ENCODE assay signal across 13 cellular contexts in genomic region chr7:22121702-22122474, GRCh38.
DNase-seq lines count a peak whose midpoint lies in the region; ATAC-seq and TF ChIP-seq lines count a peak whose summit lies in the region.
"Had no signal": no experiment of that assay in that cellular context is flagged by ENCODE, and none has a peak within 500 bp of the region (broad histone marks: within the 10 kb centered on the region; RNA-seq: fewer than 3 reads in every experiment).

No MANE protein-coding gene starts in this region.

- no peaks in the 10 kb centered on the region for H3K4me1 ChIP-seq in uterus

- no peak for TF ChIP-seq CTCF in uterus (IDR thresholded peaks at IDR 0.05)

- in situ Hi-C loops in ACHN (cut with HindIII; ENCODE audit: low pct_ligation_motif_present, low pct_unique_long_range_greater_than_20kb, low sequenced_read_pairs), result loop anchor here (25.0 kb wide), 1 partner anchor 340 kb away; no protein-coding TSS in a partner anchor

- no peaks in the 10 kb centered on the region for H3K9me3 ChIP-seq in uterus

- no peaks in the 10 kb centered on the region for H3K36me3 ChIP-seq in uterus

- peak; percentile 11 for DNase-seq in stimulated activated CD4-positive, alpha-beta T cell treated with anti-CD3 and anti-CD28 coated beads, Interleukin-15, amount 100 ng/mL, for 24 hours
- DNase-seq in stimulated activated CD4-positive, alpha-beta T cell treated with anti-CD3 and anti-CD28 coated beads, Interleukin-4, amount 100 ng/mL, for 4 hours, result no peak
- peak; percentile 10 for DNase-seq in amniotic epithelial cell (ENCODE audit: low read depth)
- DNase-seq in iris pigment epithelial cell (ENCODE audit: low read depth), result peak; percentile 8
- DNase-seq in uterus, result peak in 1 of 2 donors; percentile 44
- DNase-seq in ACHN, result no peak
- no peak for DNase-seq in NCI-H1436 treated with DMSO at 0.1 percent for 48 hours (lab: John Stamatoyannopoulos, UW)
- DNase-seq: activated naive CD4-positive, alpha-beta T cell treated with anti-CD3 and anti-CD28 coated beads, Interleukin-2, amount 10 ng/mL, durations not matched to agents 7 days and 5 days; midbrain; NCI-H524; stimulated activated CD8-positive, alpha-beta memory T cell treated with anti-CD3 and anti-CD28 coated beads, Interleukin-4, amount 100 ng/mL, for 48 hours had no signal

- ATAC-seq in HG03354 (IDR thresholded peaks at IDR 0.05; ENCODE audit: poor library complexity, severe bottlenecking, unreplicated experiment), result no peak

- no peak for TF ChIP-seq POLR2A in uterus (IDR thresholded peaks at IDR 0.05)

- no peak overlapping the region for H3K4me3 ChIP-seq in uterus
- H3K4me3 ChIP-seq: skin epidermis had no signal

- peak overlapping the region; percentile 36 for H3K27ac ChIP-seq in uterus

- H3K27me3 ChIP-seq in uterus, result no peaks in the 10 kb centered on the region

- intact Hi-C loops in uterus (cut with DNase I; ENCODE audit: low total_unique reads), result no loop called here

Comparison
In these comparisons a context has a peak if more than half of its experiments do, and no peak if none do; other contexts are left out.
1. DNase-seq: peak in stimulated activated CD4-positive, alpha-beta T cell treated with anti-CD3 and anti-CD28 coated beads, Interleukin-15, amount 100 ng/mL, for 24 hours (single experiment), amniotic epithelial cell (single experiment) and iris pigment epithelial cell (single experiment); none in stimulated activated CD4-positive, alpha-beta T cell treated with anti-CD3 and anti-CD28 coated beads, Interleukin-4, amount 100 ng/mL, for 4 hours (0 of 2), ACHN (single experiment) and NCI-H1436 treated with DMSO at 0.1 percent for 48 hours (single experiment).